ENCODE assay signal across 11 cellular contexts in the genomic region with DNA sequence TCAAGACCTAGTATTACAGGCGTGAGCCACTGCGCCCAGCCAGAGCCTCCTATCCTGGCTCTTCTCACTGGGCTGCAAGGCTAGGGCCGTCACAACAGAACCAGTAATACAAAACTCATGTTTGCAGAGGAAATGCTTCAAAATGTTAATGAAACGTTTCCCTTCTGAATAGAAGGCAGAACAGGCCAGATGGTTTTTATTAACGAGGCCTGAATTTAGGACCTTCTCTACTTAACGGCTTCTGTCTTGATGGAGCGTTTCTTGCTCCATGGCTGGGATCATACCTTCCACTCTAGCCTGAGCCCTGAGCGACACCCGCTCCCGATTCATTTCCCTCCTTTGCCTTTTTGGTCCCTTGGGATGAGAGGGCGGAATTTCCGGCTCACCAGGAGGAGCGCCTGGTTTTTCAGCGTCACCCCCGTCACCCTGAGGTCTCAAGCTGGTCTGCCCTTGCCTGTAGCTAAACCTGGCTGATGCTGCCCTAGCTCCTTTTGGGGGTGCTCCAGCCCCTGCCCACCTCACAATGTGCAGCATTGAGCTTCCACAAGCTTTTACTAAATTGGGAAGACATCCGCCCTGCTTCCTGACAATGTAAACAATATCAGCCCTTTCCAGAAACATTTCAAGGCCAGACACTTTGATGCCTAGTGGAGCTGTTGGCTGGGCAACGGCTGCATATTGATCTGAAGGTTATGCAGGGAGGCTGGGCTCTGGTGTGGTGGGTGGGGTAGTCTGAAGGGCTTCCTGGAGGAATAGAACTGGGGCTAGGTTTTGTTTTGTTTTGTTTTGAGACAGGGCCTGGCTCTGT. TPM values are rescaled to one million over a fixed set of nuclear protein-coding genes. Genes with fewer than 3 reads are reported as not detected.
DNase-seq lines count a peak whose midpoint lies in the region; ATAC-seq, FAIRE-seq and TF ChIP-seq lines count a peak whose summit lies in the region.
"Had no signal": no experiment of that assay in that cellular context is flagged by ENCODE, and none has a peak within 500 bp of the region (broad histone marks: within the 10 kb centered on the region; RNA-seq: fewer than 3 reads in every experiment).

No MANE protein-coding gene starts in this region.

- H3K27ac ChIP-seq in HUES6 (ENCODE audit: low read depth, low read length), result 0 out of 2 replicates have a peak overlapping the region, but pooled peaks have one; percentile 12
- H3K27ac ChIP-seq in HepG2 (ENCODE audit: extremely low read length, insufficient read depth, low read length), result peak overlapping the region; percentile 98
- H3K27ac ChIP-seq in tibial artery, result peak overlapping the region; percentile 24 to 53
- H3K27ac ChIP-seq: PC-9, VCaP had no signal

- CTCF ChIA-PET in HepG2 (lab: Yijun Ruan, JAX; ENCODE audit: low intra/inter-chr PET ratio, low total read pairs), result no interaction called here

- TF ChIP-seq CTCF in HepG2 (CRISPR knock-in tag; IDR thresholded peaks at IDR 0.05) (no peak), tibial artery (IDR thresholded peaks at IDR 0.05) (no peak)

- H3K9me3 ChIP-seq in HUES6 (ENCODE audit: control insufficient read depth, insufficient read depth, low read depth, low read length), result no peaks in the 10 kb centered on the region
- H3K9me3 ChIP-seq in HepG2 (ENCODE audit: low read length), result no peaks in the 10 kb centered on the region
- no peaks in the 10 kb centered on the region for H3K9me3 ChIP-seq in tibial artery

- in situ Hi-C loops in HepG2 (cut with HindIII; ENCODE audit: extremely low pct_ligation_motif_present, low pct_unique_long_range_greater_than_20kb), result no loop called here

- no peak for TF ChIP-seq RAD21 in HepG2 (CRISPR knock-in tag; IDR thresholded peaks at IDR 0.05)

- ATAC-seq in HepG2 (peak; percentile 80), GM18870 (IDR thresholded peaks at IDR 0.05; ENCODE audit: unreplicated experiment) (no peak), HG03159 (IDR thresholded peaks at IDR 0.05; ENCODE audit: unreplicated experiment) (no peak)

- DNase-seq in dedifferentiated amniotic fluid mesenchymal stem cell (ENCODE audit: extremely low spot score) (peak; percentile 54), HepG2 (ENCODE audit: low spot score) (peak; percentile 89), tibial artery (no peak), hippocampal formation (lab: John Stamatoyannopoulos, UW) (no peak), NCI-H510A treated with DMSO at 0.1 percent for 48 hours (lab: John Stamatoyannopoulos, UW) (no peak)
- DNase-seq: midbrain, PC-9 had no signal

- peaks cover 32% of the 10 kb centered on the region for H3K4me1 ChIP-seq in HUES6 (ENCODE audit: control insufficient read depth, insufficient read depth, low read length)
- peaks cover 57% of the 10 kb centered on the region for H3K4me1 ChIP-seq in HepG2 (ENCODE audit: insufficient read depth, low read length)
- H3K4me1 ChIP-seq in tibial artery, result peaks cover 0 to 40% (median 25%) of the 10 kb centered on the region in 4 donors

- peaks cover 68% of the 10 kb centered on the region for H3K79me2 ChIP-seq in HepG2 (ENCODE audit: insufficient read depth, low read length)

- peaks cover 5% of the 10 kb centered on the region; the same call in 1 of the 2 replicates for H4K20me1 ChIP-seq in HepG2 (ENCODE audit: insufficient read depth, low read length)

- TF ChIP-seq EP300 in HepG2 (IDR thresholded peaks at IDR 0.05; ENCODE audit: low read depth in 2 of 2, low read length in 2 of 2) (peak; percentile 17 to 80; a peak in 2 of 4 replicates), HepG2 (CRISPR knock-in tag; IDR thresholded peaks at IDR 0.05; ENCODE audit: borderline replicate concordance) (no peak)

- H3K27me3 ChIP-seq in HUES6 (ENCODE audit: control insufficient read depth, insufficient read depth, low read length) (peaks cover 4% of the 10 kb centered on the region), HepG2 (ENCODE audit: control insufficient read depth in 1 of 2, insufficient read depth in 2 of 2, low read length in 2 of 2) (no peaks in the 10 kb centered on the region), tibial artery (no peaks in the 10 kb centered on the region)

- H3K36me3 ChIP-seq in HUES6 (ENCODE audit: control insufficient read depth, insufficient read depth, low read length), result peaks cover 4% of the 10 kb centered on the region; the same call in 1 of the 2 replicates
- H3K36me3 ChIP-seq in HepG2 (replicated peaks in 1 of 2; ENCODE audit: control insufficient read depth in 1 of 2, insufficient read depth in 2 of 2, low read length in 2 of 2), result peaks cover 0 to 3% of the 10 kb centered on the region in 2 experiments; a peak in 1 of 5 replicates
- H3K36me3 ChIP-seq in tibial artery, result no peaks in the 10 kb centered on the region

- WGBS in HepG2 (ENCODE audit: low lambda C conversion rate), result 37% methylated on average over 17 of the region's 17 CpGs

- intact Hi-C loops in HepG2 (cut with micrococcal nuclease; ENCODE audit: unreplicated experiment), result loop anchor here (1.0 to 5.0 kb wide), 2 partner anchors 37 to 88 kb away; no protein-coding TSS in a partner anchor
- intact Hi-C loops in tibial artery (cut with DNase I; ENCODE audit: low total_unique reads), result no loop called here

- H3K4me3 ChIP-seq in HUES6 (ENCODE audit: low read depth, low read length) (no peak overlapping the region), HepG2 (replicated peaks in 1 of 3; ENCODE audit: insufficient read depth in 1 of 3, low read depth in 2 of 3, low read length in 3 of 3) (peak overlapping the region in 2 of 3 experiments; percentile 7 to 46; a peak in 4 of 6 replicates), tibial artery (no peak overlapping the region)
- H3K4me3 ChIP-seq: PC-9 had no signal

- peak; percentile 98 for FAIRE-seq in HepG2 (lab: Jason Lieb, UNC)

- peak in 1 of 2 experiments; percentile 52; a peak in 1 of 4 replicates for TF ChIP-seq POLR2A in HepG2 (IDR thresholded peaks at IDR 0.05; ENCODE audit: insufficient read depth in 1 of 2, low read depth in 2 of 2, low read length in 2 of 2)

- H3K9ac ChIP-seq in HUES6 (ENCODE audit: low read length), result peak overlapping the region; percentile 3
- peak overlapping the region; percentile 60 for H3K9ac ChIP-seq in HepG2 (ENCODE audit: insufficient read depth, low read depth, low read length)

- POLR2A ChIA-PET in HepG2 (lab: Yijun Ruan, JAX), result interaction anchor here (0.6 to 2.1 kb wide), 6 partner anchors 15 to 119 kb away, joined by 3 to 11 read pairs (median 6); no protein-coding TSS in a partner anchor

- H2AFZ ChIP-seq in HepG2 (ENCODE audit: low read length), result no peak overlapping the region
- H2AFZ ChIP-seq: PC-9 had no signal

- BruUV-seq in HepG2 (replicated peaks; lab: Mats Ljungman, UMichigan), result no TSS peak

- peak overlapping the region; percentile 94 for H3K4me2 ChIP-seq in HepG2 (ENCODE audit: low read depth, low read length)
- H3K4me2 ChIP-seq: PC-9 had no signal

RNA-seq across cellular contexts. Expression of gene CLIP2, which starts 5.2 kb away (rescaled TPM):
- 13.6 and 17.4 TPM in 2 replicates for total RNA-seq in HepG2 (2016; rRNA removed; fragmentation: Illumina TruSeq; extraction: Trizol)
- total RNA-seq in HepG2 (2016; cell fraction: cytosol; rRNA removed; fragmentation: Illumina TruSeq; extraction: Trizol; ENCODE audit: low read depth), result 7.5 and 7.6 TPM in 2 replicates
- 10.6 and 19.9 TPM in 2 replicates for total RNA-seq in HepG2 (2016; cell fraction: insoluble cytoplasmic fraction; rRNA removed; fragmentation: Illumina TruSeq; extraction: Trizol)
- total RNA-seq in HepG2 (2016; cell fraction: membrane; rRNA removed; fragmentation: Illumina TruSeq; extraction: Trizol), result 9.6 and 10.3 TPM in 2 replicates
- 15.2 and 16.4 TPM in 2 replicates for total RNA-seq in HepG2 (2016; cell fraction: nucleus; rRNA removed; fragmentation: Illumina TruSeq; extraction: Trizol)
- 6.5 and 9.2 TPM in 2 replicates for polyA plus RNA-seq in HepG2 (2011; rRNA removed)
- polyA plus RNA-seq in HepG2 (2011; cell fraction: cytosol; rRNA removed), result 6.5 and 7.4 TPM in 2 replicates
- 19.0 and 19.1 TPM in 2 replicates for polyA plus RNA-seq in HepG2 (2011; cell fraction: nucleus; rRNA removed)
- 14.2 and 32.5 TPM in 2 replicates for polyA plus RNA-seq in HepG2 (2012)
- polyA plus RNA-seq in HepG2 (2016; cell fraction: cytosol; fragmentation: Illumina TruSeq; extraction: Trizol; ENCODE audit: low read depth), result 1.6 and 1.8 TPM in 2 replicates
- polyA plus RNA-seq in HepG2 (2016; cell fraction: insoluble cytoplasmic fraction; fragmentation: Illumina TruSeq; extraction: Trizol; ENCODE audit: low read depth), result 10.0 and 13.1 TPM in 2 replicates
- polyA plus RNA-seq in HepG2 (2016; cell fraction: membrane; fragmentation: Illumina TruSeq; extraction: Trizol; ENCODE audit: low read depth), result 4.5 and 5.2 TPM in 2 replicates
- 22.6 and 24.8 TPM in 2 replicates for polyA plus RNA-seq in HepG2 (2016; cell fraction: nucleus; fragmentation: Illumina TruSeq; extraction: Trizol; ENCODE audit: insufficient read depth, low read depth)
- 2.9 and 19.1 TPM in 2 replicates for polyA minus RNA-seq in HepG2 (2011; rRNA and poly(A)+ RNA removed; ENCODE audit: low replicate concordance)
- 9.1 and 11.1 TPM in 2 replicates for polyA minus RNA-seq in HepG2 (2011; cell fraction: cytosol; rRNA and poly(A)+ RNA removed)
- 14.3 and 17.3 TPM in 2 replicates for polyA minus RNA-seq in HepG2 (2011; cell fraction: nucleus; rRNA and poly(A)+ RNA removed)

RNA-seq across cellular contexts. Expression of gene RFC2, which starts 40.2 kb away (rescaled TPM):
- total RNA-seq in HepG2 (2016; rRNA removed; fragmentation: Illumina TruSeq; extraction: Trizol), result 43.5 and 51.2 TPM in 2 replicates
- total RNA-seq in HepG2 (2016; cell fraction: cytosol; rRNA removed; fragmentation: Illumina TruSeq; extraction: Trizol; ENCODE audit: low read depth), result 22.7 TPM in 2 replicates
- 44.7 and 55.0 TPM in 2 replicates for total RNA-seq in HepG2 (2016; cell fraction: insoluble cytoplasmic fraction; rRNA removed; fragmentation: Illumina TruSeq; extraction: Trizol)
- total RNA-seq in HepG2 (2016; cell fraction: membrane; rRNA removed; fragmentation: Illumina TruSeq; extraction: Trizol), result 29.4 and 29.5 TPM in 2 replicates
- total RNA-seq in HepG2 (2016; cell fraction: nucleus; rRNA removed; fragmentation: Illumina TruSeq; extraction: Trizol), result 16.1 and 16.4 TPM in 2 replicates
- 14.2 and 14.6 TPM in 2 replicates for polyA plus RNA-seq in HepG2 (2011; rRNA removed)
- 12.7 and 17.2 TPM in 2 replicates for polyA plus RNA-seq in HepG2 (2011; cell fraction: cytosol; rRNA removed)
- polyA plus RNA-seq in HepG2 (2011; cell fraction: nucleus; rRNA removed), result 4.5 TPM in 2 replicates
- polyA plus RNA-seq in HepG2 (2012), result 8.2 and 15.6 TPM in 2 replicates
- polyA plus RNA-seq in HepG2 (2016; cell fraction: cytosol; fragmentation: Illumina TruSeq; extraction: Trizol; ENCODE audit: low read depth), result 20.5 and 22.0 TPM in 2 replicates
- 64.2 and 73.3 TPM in 2 replicates for polyA plus RNA-seq in HepG2 (2016; cell fraction: insoluble cytoplasmic fraction; fragmentation: Illumina TruSeq; extraction: Trizol; ENCODE audit: low read depth)
- 28.2 TPM in 2 replicates for polyA plus RNA-seq in HepG2 (2016; cell fraction: membrane; fragmentation: Illumina TruSeq; extraction: Trizol; ENCODE audit: low read depth)
- 27.9 and 32.8 TPM in 2 replicates for polyA plus RNA-seq in HepG2 (2016; cell fraction: nucleus; fragmentation: Illumina TruSeq; extraction: Trizol; ENCODE audit: insufficient read depth, low read depth)
- 19.7 and 106 TPM in 2 replicates for polyA minus RNA-seq in HepG2 (2011; rRNA and poly(A)+ RNA removed; ENCODE audit: low replicate concordance)
- 11.3 and 12.6 TPM in 2 replicates for polyA minus RNA-seq in HepG2 (2011; cell fraction: cytosol; rRNA and poly(A)+ RNA removed)
- 9.6 and 11.5 TPM in 2 replicates for polyA minus RNA-seq in HepG2 (2011; cell fraction: nucleus; rRNA and poly(A)+ RNA removed)

Comparison
In these comparisons a context has a peak if more than half of its experiments do, and no peak if none do; other contexts are left out.
1. H3K27ac ChIP-seq: peak in every context shown above with its lines; median percentile 98 in HepG2; 38 in tibial artery; 12 in HUES6.
2. H3K4me3 ChIP-seq: peak in HepG2 (2 of 3); none in HUES6 (single experiment) and tibial artery (0 of 2).
3. DNase-seq: peak in dedifferentiated amniotic fluid mesenchymal stem cell (single experiment) and HepG2 (single experiment); none in tibial artery (0 of 2), hippocampal formation (0 of 2) and NCI-H510A treated with DMSO at 0.1 percent for 48 hours (single experiment).